8 cellular contexts compared by ENCODE assay signal in genomic region chr20:1118004-1118335, GRCh38. TPM values are rescaled to one million over a fixed set of nuclear protein-coding genes. Genes with fewer than 3 reads are reported as not detected.
DNase-seq lines count a peak whose midpoint lies in the region; FAIRE-seq and TF ChIP-seq lines count a peak whose summit lies in the region.

No MANE protein-coding gene starts in this region.

- H3K27me3 Mint-ChIP-seq in T-helper 1 cell treated with Interleukin-12 subunit alpha and Interleukin-12 subunit beta and Interleukin-4 antibody, amounts not matched to agents 30 μg/mL and 1 μg/mL, for 36 hours (ENCODE audit: low read depth): no peaks in the 10 kb centered on the region
- H3K27me3 Mint-ChIP-seq in activated naive CD8-positive, alpha-beta T cell treated with anti-CD3 and anti-CD28 coated beads for 36 hours: no peaks in the 10 kb centered on the region

- no peaks in the 10 kb centered on the region for H3K36me3 ChIP-seq in kidney (ENCODE audit: control insufficient read depth in 1 of 2, insufficient read depth in 2 of 2, low read length in 2 of 2)

- H3K9me3 Mint-ChIP-seq in T-helper 1 cell treated with Interleukin-12 subunit alpha and Interleukin-12 subunit beta and Interleukin-4 antibody, amounts not matched to agents 30 μg/mL and 1 μg/mL, for 36 hours: no peaks in the 10 kb centered on the region
- no peaks in the 10 kb centered on the region for H3K9me3 Mint-ChIP-seq in activated naive CD8-positive, alpha-beta T cell treated with anti-CD3 and anti-CD28 coated beads for 36 hours

- H3K4me1 Mint-ChIP-seq in T-helper 1 cell treated with Interleukin-12 subunit alpha and Interleukin-12 subunit beta and Interleukin-4 antibody, amounts not matched to agents 30 μg/mL and 1 μg/mL, for 36 hours (ENCODE audit: low read depth): peaks cover 40% of the 10 kb centered on the region
- peaks cover 43% of the 10 kb centered on the region for H3K4me1 Mint-ChIP-seq in activated naive CD8-positive, alpha-beta T cell treated with anti-CD3 and anti-CD28 coated beads for 36 hours

- peaks cover 12 to 22% of the 10 kb centered on the region in 2 donors for H3K4me1 ChIP-seq in kidney (ENCODE audit: control insufficient read depth in 1 of 2, insufficient read depth in 1 of 2, low read depth in 1 of 2, low read length in 2 of 2)

- no peaks in the 10 kb centered on the region for H3K9me3 ChIP-seq in kidney (ENCODE audit: control insufficient read depth in 1 of 2, low read length in 2 of 2)

- FAIRE-seq in kidney (lab: Jason Lieb, UNC) (no peak), GM12892 (lab: Jason Lieb, UNC) (no peak)

- no peak for DNase-seq in T-helper 1 cell
- DNase-seq in activated naive CD8-positive, alpha-beta T cell treated with anti-CD3 and anti-CD28 coated beads for 36 hours: no peak
- no peak for DNase-seq in kidney
- DNase-seq in GM12892 (ENCODE audit: insufficient read length): no peak
- no peak for DNase-seq in HCEC 1CT
- no peak for DNase-seq in pons (ENCODE audit: low spot score)

- H3K4me3 Mint-ChIP-seq in T-helper 1 cell treated with Interleukin-12 subunit alpha and Interleukin-12 subunit beta and Interleukin-4 antibody, amounts not matched to agents 30 μg/mL and 1 μg/mL, for 36 hours: peak overlapping the region; percentile 92
- H3K4me3 Mint-ChIP-seq in activated naive CD8-positive, alpha-beta T cell treated with anti-CD3 and anti-CD28 coated beads for 36 hours: peak overlapping the region; percentile 81

- peak overlapping the region; percentile 90 for H3K27ac Mint-ChIP-seq in T-helper 1 cell treated with Interleukin-12 subunit alpha and Interleukin-12 subunit beta and Interleukin-4 antibody, amounts not matched to agents 30 μg/mL and 1 μg/mL, for 36 hours
- peak overlapping the region; percentile 87 for H3K27ac Mint-ChIP-seq in activated naive CD8-positive, alpha-beta T cell treated with anti-CD3 and anti-CD28 coated beads for 36 hours

- TF ChIP-seq POLR2A in GM12892 (IDR thresholded peaks at IDR 0.05; ENCODE audit: low read depth, low read length): no peak

- H3K9ac ChIP-seq in kidney (ENCODE audit: low read length in 2 of 2): peak overlapping the region; percentile 71 to 96

- H3K4me3 ChIP-seq in kidney (ENCODE audit: low read length in 2 of 2): peak overlapping the region; percentile 97 to 98

- H3K27ac ChIP-seq in kidney (ENCODE audit: low read depth in 2 of 2, low read length in 2 of 2): peak overlapping the region; percentile 59 to 64
- peak overlapping the region; percentile 85 for H3K27ac ChIP-seq in temporal lobe (ENCODE audit: low read depth, low read length)

- peaks cover 27% of the 10 kb centered on the region for H3K36me3 Mint-ChIP-seq in T-helper 1 cell treated with Interleukin-12 subunit alpha and Interleukin-12 subunit beta and Interleukin-4 antibody, amounts not matched to agents 30 μg/mL and 1 μg/mL, for 36 hours (ENCODE audit: low read depth)
- peaks cover 26% of the 10 kb centered on the region for H3K36me3 Mint-ChIP-seq in activated naive CD8-positive, alpha-beta T cell treated with anti-CD3 and anti-CD28 coated beads for 36 hours

- TF ChIP-seq CTCF in kidney (IDR thresholded peaks at IDR 0.05; ENCODE audit: borderline replicate concordance, extremely low read depth, insufficient read depth): no peak

- intact Hi-C loops in kidney (cut with DNase I): no loop called here

RNA-seq across cellular contexts. Expression of gene PSMF1, which starts 0.4 kb away (rescaled TPM):
- 100 to 1,000 TPM; 180 to 192 TPM for total RNA-seq in activated naive CD8-positive, alpha-beta T cell treated with anti-CD3 and anti-CD28 coated beads for 36 hours
- total RNA-seq in kidney: 135 TPM
- polyA plus RNA-seq in kidney (ENCODE audit: insufficient read depth, low read depth, low replicate concordance): 93.2 TPM
- total RNA-seq in temporal lobe: 27.0 TPM
- polyA plus RNA-seq in GM12892 (2012; ENCODE audit: missing spikeins): 54.9 TPM
